9 cellular contexts compared by ENCODE assay signal in genomic region chr7:43071604-43072003, GRCh38. TPM values are rescaled to one million over a fixed set of nuclear protein-coding genes. Genes with fewer than 3 reads are reported as not detected.
DNase-seq lines count a peak whose midpoint lies in the region; TF ChIP-seq lines count a peak whose summit lies in the region.
"Had no signal": no experiment of that assay in that cellular context is flagged by ENCODE, and none has a peak within 500 bp of the region (broad histone marks: within the 10 kb centered on the region; RNA-seq: fewer than 3 reads in every experiment).

No MANE protein-coding gene starts in this region.

- H3K27me3 ChIP-seq in OCI-LY1 (ENCODE audit: insufficient read depth, low read length) (no peaks in the 10 kb centered on the region), fibroblast of lung (ENCODE audit: control insufficient read depth, insufficient read depth, low read length) (no peaks in the 10 kb centered on the region)
- H3K27me3 ChIP-seq: gastrocnemius medialis had no signal

- no peak overlapping the region for H2AFZ ChIP-seq in OCI-LY1 (ENCODE audit: low read length)
- no peak overlapping the region for H2AFZ ChIP-seq in fibroblast of lung (ENCODE audit: low read length)

- H3K4me2 ChIP-seq in OCI-LY1 (ENCODE audit: low read length) (no peak overlapping the region), fibroblast of lung (ENCODE audit: extremely low read depth, insufficient read depth, low read length) (no peak overlapping the region)

- no peak overlapping the region for H3K27ac ChIP-seq in OCI-LY1 (ENCODE audit: low read depth, low read length, poor library complexity, severe bottlenecking)
- H3K27ac ChIP-seq in fibroblast of lung (ENCODE audit: insufficient read depth, low read length), result no peak overlapping the region
- H3K27ac ChIP-seq: gastrocnemius medialis had no signal

- DNase-seq in activated T-cell treated with anti-CD3 and anti-CD28 coated beads for 48 hours (ENCODE audit: low read depth) (peak; percentile 17), fibroblast of lung (ENCODE audit: low read depth in 2 of 2) (peak in 1 of 2 donors; percentile 15), NCI-H1436 treated with DMSO at 0.1 percent for 48 hours (lab: John Stamatoyannopoulos, UW) (no peak), NCI-H1417 treated with DMSO at 0.1 percent for 48 hours (lab: John Stamatoyannopoulos, UW) (no peak), NCI-H510A treated with DMSO at 0.1 percent for 48 hours (lab: John Stamatoyannopoulos, UW) (no peak)
- no peak for DNase-seq in activated T-cell treated with anti-CD3 and anti-CD28 coated beads, Interleukin-2, amount 50 U/mL, for 1 hour
- DNase-seq in stimulated activated CD8-positive, alpha-beta memory T cell treated with anti-CD3 and anti-CD28 coated beads, Interleukin-2, amount 100 ng/mL, for 48 hours (ENCODE audit: low read depth in 2 of 2), result peak; percentile 13 to 14
- DNase-seq: gastrocnemius medialis had no signal

- no peaks in the 10 kb centered on the region for H3F3A ChIP-seq in OCI-LY1 (ENCODE audit: insufficient read depth, low read length)

- H3K9me3 ChIP-seq in OCI-LY1 (ENCODE audit: low read length) (no peaks in the 10 kb centered on the region; the same call in 1 of the 2 replicates), fibroblast of lung (ENCODE audit: control insufficient read depth, insufficient read depth, low read depth, low read length) (no peaks in the 10 kb centered on the region)
- H3K9me3 ChIP-seq: gastrocnemius medialis had no signal

- H3K36me3 ChIP-seq in OCI-LY1 (ENCODE audit: insufficient read depth, low read length), result no peaks in the 10 kb centered on the region
- H3K36me3 ChIP-seq in fibroblast of lung (ENCODE audit: control insufficient read depth, insufficient read depth, low read length), result no peaks in the 10 kb centered on the region
- H3K36me3 ChIP-seq: gastrocnemius medialis had no signal

- H3K4me1 ChIP-seq in OCI-LY1 (ENCODE audit: insufficient read depth, low read length, severe bottlenecking) (no peaks in the 10 kb centered on the region), fibroblast of lung (ENCODE audit: control insufficient read depth, extremely low read depth, insufficient read depth, low read length) (no peaks in the 10 kb centered on the region)
- H3K4me1 ChIP-seq: gastrocnemius medialis had no signal

- H3K79me2 ChIP-seq in OCI-LY1 (ENCODE audit: insufficient read depth, low read length) (no peaks in the 10 kb centered on the region), fibroblast of lung (ENCODE audit: control insufficient read depth, insufficient read depth, low read length) (no peaks in the 10 kb centered on the region)

- peak; percentile 78 for TF ChIP-seq CTCF in OCI-LY1 (IDR thresholded peaks at IDR 0.05; ENCODE audit: low read length)
- TF ChIP-seq CTCF in fibroblast of lung (conservative IDR thresholded peaks at IDR 0.05 in 1 of 2, IDR thresholded peaks at IDR 0.05 in 1 of 2; ENCODE audit: low read depth in 1 of 2, low read length in 2 of 2), result peak; percentile 31 to 45

- H3K9me2 ChIP-seq in OCI-LY1 (ENCODE audit: low read depth, low read length), result no peaks in the 10 kb centered on the region

- H4K20me1 ChIP-seq in OCI-LY1 (ENCODE audit: insufficient read depth, low read length) (no peaks in the 10 kb centered on the region), fibroblast of lung (ENCODE audit: control insufficient read depth, extremely low read depth, insufficient read depth, low read length) (no peaks in the 10 kb centered on the region)

- H3K4me3 ChIP-seq in OCI-LY1 (ENCODE audit: low read depth, low read length, poor library complexity, severe bottlenecking) (no peak overlapping the region), fibroblast of lung (replicated peaks in 1 of 4; ENCODE audit: control extremely low read depth in 1 of 4, insufficient read depth in 1 of 4, low read depth in 3 of 4, low read length in 4 of 4) (no peak overlapping the region)
- H3K4me3 ChIP-seq: gastrocnemius medialis had no signal

- H3K9ac ChIP-seq in OCI-LY1 (ENCODE audit: low read length), result no peak overlapping the region
- H3K9ac ChIP-seq in fibroblast of lung (ENCODE audit: insufficient read depth, low read length), result no peak overlapping the region

RNA-seq across cellular contexts. Expression of gene HECW1, which starts 40.8 kb away (rescaled TPM):
- total RNA-seq in fibroblast of lung, result 0.77 and 6.1 TPM in 2 replicates
- 1.1 and 3.0 TPM in 2 replicates for polyA plus RNA-seq in fibroblast of lung
- polyA plus RNA-seq in fibroblast of lung (2012), result 1.4 and 2.4 TPM in 2 replicates
- polyA minus RNA-seq in fibroblast of lung (ENCODE audit: low replicate concordance), result 0.43 and 10.9 TPM in 2 replicates

Comparison
In these comparisons a context has a peak if more than half of its experiments do, and no peak if none do; other contexts are left out.
1. DNase-seq: peak in activated T-cell treated with anti-CD3 and anti-CD28 coated beads for 48 hours (single experiment) and stimulated activated CD8-positive, alpha-beta memory T cell treated with anti-CD3 and anti-CD28 coated beads, Interleukin-2, amount 100 ng/mL, for 48 hours (2 of 2); none in activated T-cell treated with anti-CD3 and anti-CD28 coated beads, Interleukin-2, amount 50 U/mL, for 1 hour (single experiment), NCI-H1436 treated with DMSO at 0.1 percent for 48 hours (single experiment), NCI-H1417 treated with DMSO at 0.1 percent for 48 hours (single experiment) and NCI-H510A treated with DMSO at 0.1 percent for 48 hours (single experiment).